8 cellular contexts compared by ENCODE assay signal in the genomic region with DNA sequence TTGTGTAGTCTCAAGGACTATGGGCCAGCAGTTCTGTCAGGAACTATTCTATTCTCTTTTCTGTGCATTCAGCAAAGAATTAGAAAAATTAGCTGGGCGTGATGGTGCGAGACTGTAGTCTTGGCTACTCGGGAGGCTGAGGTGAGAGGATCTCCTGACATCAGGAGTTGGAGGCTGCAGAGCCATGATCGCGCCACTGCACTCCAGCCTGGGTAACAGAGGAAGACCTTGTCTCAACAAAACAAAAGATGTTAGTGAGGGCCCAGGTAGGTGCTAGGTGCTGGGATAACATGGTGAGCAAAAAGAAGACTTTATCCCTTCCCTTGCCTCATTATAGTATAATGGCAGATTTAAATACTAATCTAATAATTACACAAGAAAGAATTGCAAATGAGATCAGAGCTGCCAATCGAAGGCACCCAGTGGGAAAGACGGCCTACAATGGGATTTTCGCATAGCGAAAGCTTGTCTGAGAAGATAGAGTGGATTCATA. TPM values are rescaled to one million over a fixed set of nuclear protein-coding genes. Genes with fewer than 3 reads are reported as not detected.
DNase-seq lines count a peak whose midpoint lies in the region; ATAC-seq and TF ChIP-seq lines count a peak whose summit lies in the region.

No MANE protein-coding gene starts in this region.

- peaks cover 4% of the 10 kb centered on the region for H3K36me3 ChIP-seq in BJ (ENCODE audit: control insufficient read depth, insufficient read depth, low read length)

- no peaks in the 10 kb centered on the region for H3K9me3 Mint-ChIP-seq in activated CD4-positive, alpha-beta memory T cell treated with anti-CD3 and anti-CD28 coated beads for 36 hours

- POLR2A ChIA-PET in BJ (lab: Charles Lee), result no interaction called here
- POLR2A ChIA-PET in activated CD4-positive, alpha-beta memory T cell treated with anti-CD3 and anti-CD28 coated beads for 36 hours (lab: Charles Lee), result interaction anchor here (2.5 kb wide), 1 partner anchor 64 kb away, joined by 11 read pairs; the partner anchor contains the start of gene GCFC2

- H3K4me1 Mint-ChIP-seq in activated CD4-positive, alpha-beta memory T cell treated with anti-CD3 and anti-CD28 coated beads for 36 hours (ENCODE audit: low read depth), result peaks cover 28% of the 10 kb centered on the region

- no peaks in the 10 kb centered on the region for H3K27me3 ChIP-seq in BJ (ENCODE audit: control insufficient read depth, insufficient read depth, low read length)

- TF ChIP-seq CTCF in BJ (IDR thresholded peaks at IDR 0.05; ENCODE audit: insufficient read depth, low read depth, low read length), result no peak

- CTCF ChIA-PET in BJ (lab: Yijun Ruan, JAX), result interaction anchor here (0.7 to 2.6 kb wide), 6 partner anchors 18 to 179 kb away, joined by 3 to 8 read pairs (median 4); no protein-coding TSS in a partner anchor
- CTCF ChIA-PET in activated CD4-positive, alpha-beta memory T cell treated with anti-CD3 and anti-CD28 coated beads for 36 hours (lab: Charles Lee), result interaction anchor here (0.9 to 1.9 kb wide), 5 partner anchors 9 to 64 kb away, joined by 3 to 10 read pairs (median 6); partner anchors contain the start of gene GCFC2

- H3K4me3 ChIP-seq in BJ (ENCODE audit: low read depth, low read length) (peak overlapping the region; percentile 97), iPS-11a (ENCODE audit: low read depth, low read length) (peak overlapping the region; percentile 87)

- no peak for DNase-seq in BJ (ENCODE audit: low read depth)
- DNase-seq in activated CD4-positive, alpha-beta memory T cell treated with anti-CD3 and anti-CD28 coated beads for 36 hours, result no peak
- peak in 1 of 49 donors; percentile 2 for DNase-seq in substantia nigra (lab: John Stamatoyannopoulos, UW)
- DNase-seq in NCI-H1930 (lab: John Stamatoyannopoulos, UW), result no peak
- DNase-seq in NCI-H226, result no peak

- intact Hi-C loops in activated CD4-positive, alpha-beta memory T cell treated with anti-CD3 and anti-CD28 coated beads for 36 hours (cut with micrococcal nuclease), result loop anchor here (1.0 to 10.0 kb wide), 2 partner anchors 65 to 691 kb away; partner anchors contain the start of gene POLE4

- H3K27me3 Mint-ChIP-seq in activated CD4-positive, alpha-beta memory T cell treated with anti-CD3 and anti-CD28 coated beads for 36 hours, result no peaks in the 10 kb centered on the region

- H3K27ac Mint-ChIP-seq in activated CD4-positive, alpha-beta memory T cell treated with anti-CD3 and anti-CD28 coated beads for 36 hours, result peak overlapping the region; percentile 84

- ATAC-seq in GM21717 (IDR thresholded peaks at IDR 0.05; ENCODE audit: unreplicated experiment) (peak; percentile 10), GM18873 (IDR thresholded peaks at IDR 0.05; ENCODE audit: low FRiP score, unreplicated experiment) (no peak)

- peak overlapping the region; percentile 90 for H3K4me3 Mint-ChIP-seq in activated CD4-positive, alpha-beta memory T cell treated with anti-CD3 and anti-CD28 coated beads for 36 hours

- H3K36me3 Mint-ChIP-seq in activated CD4-positive, alpha-beta memory T cell treated with anti-CD3 and anti-CD28 coated beads for 36 hours, result peaks cover 16% of the 10 kb centered on the region

- peak overlapping the region; percentile 87 for H3K27ac ChIP-seq in substantia nigra (ENCODE audit: low read depth, low read length, poor library complexity, severe bottlenecking)

RNA-seq across cellular contexts. Expression of gene MRPL19, which starts 0.4 kb away (rescaled TPM):
- polyA plus RNA-seq in BJ (2011; rRNA removed), result 13.9 and 33.3 TPM in 2 replicates
- polyA minus RNA-seq in BJ (2011; rRNA and poly(A)+ RNA removed), result 7.5 and 9.1 TPM in 2 replicates
- 10 to 100 TPM; 61.2 to 64.6 TPM for total RNA-seq in activated CD4-positive, alpha-beta memory T cell treated with anti-CD3 and anti-CD28 coated beads for 36 hours
